10 cellular contexts compared by ENCODE assay signal in genomic region chr3:18778602-18779001, GRCh38.
"Had no signal": no experiment of that assay in that cellular context is flagged by ENCODE, and none has a peak within 500 bp of the region (broad histone marks: within the 10 kb centered on the region; RNA-seq: fewer than 3 reads in every experiment).

No MANE protein-coding gene starts in this region.

- DNase-seq: foreskin melanocyte; heart left ventricle; left colon; midbrain; posterior cingulate gyrus; Right ventricle myocardium superior; SK-N-SH; stimulated activated CD4-positive, alpha-beta T cell treated with anti-CD3 and anti-CD28 coated beads, Interleukin-15, amount 100 ng/mL, for 24 hours; stimulated activated CD4-positive, alpha-beta T cell treated with anti-CD3 and anti-CD28 coated beads, Interleukin-4, amount 100 ng/mL, for 4 hours; transverse colon had no signal

- H3K27me3 ChIP-seq: heart left ventricle, transverse colon had no signal

- ATAC-seq: heart left ventricle, left colon had no signal

- H3K27ac ChIP-seq: heart left ventricle, transverse colon had no signal

- H3K9me3 ChIP-seq: heart left ventricle, SK-N-SH, transverse colon had no signal
